In the genomic region with DNA sequence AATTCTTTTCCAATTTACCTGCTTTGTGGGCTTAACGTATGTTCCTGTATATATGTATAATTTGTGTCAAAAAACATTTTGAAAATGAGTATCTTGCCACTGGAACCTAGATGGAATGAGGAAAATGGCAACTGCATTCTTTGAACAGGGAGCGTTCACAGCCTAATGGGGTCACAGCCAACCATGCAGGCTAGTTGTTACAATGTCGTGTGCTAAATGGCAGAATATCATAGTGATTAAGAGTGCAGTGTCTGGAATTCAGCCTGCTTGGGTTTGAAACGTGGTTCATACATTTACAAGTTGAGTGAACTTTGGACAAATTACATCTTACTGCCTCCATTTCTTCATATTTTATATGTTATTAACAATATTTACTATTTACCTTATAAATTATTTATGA, we compare ENCODE assay signal across 7 cellular contexts.
"Had no signal": no experiment of that assay in that cellular context is flagged by ENCODE, and none has a peak within 500 bp of the region (broad histone marks: within the 10 kb centered on the region; RNA-seq: fewer than 3 reads in every experiment).

No MANE protein-coding gene starts in this region.

- H3K36me3 Mint-ChIP-seq: IgD-negative memory B cell had no signal

- H3K27ac ChIP-seq: GM23248, HL-60 had no signal

- H3K4me1 Mint-ChIP-seq: IgD-negative memory B cell had no signal

- DNase-seq: GM23248, GOT3, H7 had no signal

- H3K4me3 ChIP-seq: GM23248, HAP-1 had no signal

- H3K36me3 ChIP-seq: HAP-1 had no signal

- H3K27ac Mint-ChIP-seq: IgD-negative memory B cell had no signal

- H3K4me3 Mint-ChIP-seq: IgD-negative memory B cell had no signal

- FAIRE-seq: HepG2 had no signal

- ATAC-seq: HepG2 had no signal

- H3K27me3 Mint-ChIP-seq: IgD-negative memory B cell had no signal

- H3K9me3 ChIP-seq: HAP-1 had no signal
